24 cellular contexts compared by ENCODE assay signal in the genomic region with DNA sequence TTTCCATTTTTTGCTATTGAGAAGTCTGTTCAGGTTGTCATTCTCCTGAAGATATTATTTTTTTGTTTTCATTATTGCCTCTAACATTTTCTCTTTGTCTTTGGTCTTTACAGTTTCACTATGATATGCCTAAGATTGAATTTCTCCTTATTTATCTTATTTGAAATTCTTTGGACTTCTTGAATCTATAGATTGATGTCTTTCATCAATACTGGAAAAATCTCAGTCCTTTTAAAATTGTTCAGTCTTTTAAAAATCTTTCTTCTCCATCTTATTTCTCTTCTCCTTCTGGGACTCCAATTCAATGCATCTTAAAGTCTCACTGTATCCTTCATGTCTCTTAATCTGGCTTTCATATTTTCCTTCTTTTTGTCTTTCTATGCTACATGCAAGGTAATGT.
"Had no signal": no experiment of that assay in that cellular context is flagged by ENCODE, and none has a peak within 500 bp of the region (broad histone marks: within the 10 kb centered on the region; RNA-seq: fewer than 3 reads in every experiment).

No MANE protein-coding gene starts in this region.

- H3K36me3 ChIP-seq: stomach, suprapubic skin, thoracic aorta, thyroid gland, tibial artery, tibial nerve, transverse colon, upper lobe of left lung, upper lobe of right lung, uterus, vagina had no signal

- H3K9me3 ChIP-seq: suprapubic skin, testis, thoracic aorta, thyroid gland, tibial artery, tibial nerve, transverse colon, upper lobe of left lung, upper lobe of right lung, uterus, vagina had no signal

- DNase-seq: stimulated activated CD4-positive, alpha-beta T cell treated with anti-CD3 and anti-CD28 coated beads, Interleukin-2, amount 100 ng/mL, for 48 hours; stimulated activated CD4-positive, alpha-beta T cell treated with anti-CD3 and anti-CD28 coated beads, Interleukin-4, amount 100 ng/mL, for 1 hour; stimulated activated CD4-positive, alpha-beta T cell treated with anti-CD3 and anti-CD28 coated beads, Interleukin-4, amount 100 ng/mL, for 24 hours; stimulated activated CD4-positive, alpha-beta T cell treated with anti-CD3 and anti-CD28 coated beads, Interleukin-4, amount 100 ng/mL, for 4 hours; stimulated activated CD8-positive, alpha-beta memory T cell treated with anti-CD3 and anti-CD28 coated beads, Interleukin-4, amount 100 ng/mL, for 48 hours; stimulated activated naive B cell treated with anti-CD40 and anti-IgM and Interleukin-4, amounts not matched to agents 10 μg/mL and 1 μg/mL and 100 μg/mL, for 72 hours; stimulated activated naive CD4-positive, alpha-beta T cell; stimulated activated naive CD4-positive, alpha-beta T cell treated with Interleukin-2 at 50 U/mL for 16 hours; stimulated activated naive CD8-positive, alpha-beta T cell treated with anti-CD3 and anti-CD28 coated beads, Interleukin-15, amount 100 ng/mL, for 72 hours; stimulated activated naive CD8-positive, alpha-beta T cell treated with anti-CD3 and anti-CD28 coated beads, Interleukin-15, Interleukin-2, amounts not matched to agents 100 U/mL and 50 U/mL, for 24 hours; stomach; substantia nigra; testis; thyroid gland; tibial artery; transverse colon; trophoblast cell; upper lobe of left lung; upper lobe of right lung; uterus had no signal

- H3K27ac ChIP-seq: stomach, suprapubic skin, testis, thoracic aorta, thyroid gland, tibial artery, tibial nerve, transverse colon, upper lobe of left lung, upper lobe of right lung, uterus, vagina had no signal

- H3K27me3 ChIP-seq: stomach, suprapubic skin, testis, thyroid gland, tibial artery, tibial nerve, transverse colon, upper lobe of left lung, upper lobe of right lung, uterus, vagina had no signal

- H3K4me1 ChIP-seq: stomach, suprapubic skin, testis, tibial artery, tibial nerve, transverse colon, upper lobe of left lung, upper lobe of right lung, uterus, vagina had no signal

- H3K4me3 ChIP-seq: stomach, suprapubic skin, testis, thoracic aorta, thyroid gland, tibial artery, tibial nerve, transverse colon, upper lobe of left lung, upper lobe of right lung, uterus, vagina had no signal
